ENCODE assay signal across 8 cellular contexts in genomic region chr5:107542428-107542827, GRCh38.
A peak's percentile ranks its signal among the peaks of the same experiment; 100 is the strongest.
DNase-seq lines count a peak whose midpoint lies in the region; ATAC-seq lines count a peak whose summit lies in the region.

No MANE protein-coding gene starts in this region.

- peak; percentile 60 to 67 for DNase-seq in NCI-H2081 (lab: John Stamatoyannopoulos, UW)
- DNase-seq in NCI-H2081 treated with DMSO at 0.1 percent for 48 hours (lab: John Stamatoyannopoulos, UW), result no peak
- DNase-seq in NCI-H774 (lab: John Stamatoyannopoulos, UW), result peak; percentile 26
- DNase-seq in fibroblast of gingiva (ENCODE audit: low read depth), result peak; percentile 93
- DNase-seq in pulmonary artery endothelial cell (ENCODE audit: low read depth, low spot score), result peak; percentile 94
- no peak for DNase-seq in C1 segment of cervical spinal cord (lab: John Stamatoyannopoulos, UW)
- no peak for DNase-seq in NCI-H1048 (lab: John Stamatoyannopoulos, UW)

- no peak for ATAC-seq in GM21825 (IDR thresholded peaks at IDR 0.05; ENCODE audit: unreplicated experiment)

Comparison
In these comparisons a context has a peak if more than half of its experiments do, and no peak if none do; other contexts are left out.
1. DNase-seq: peak in NCI-H2081 (2 of 2), NCI-H774 (single experiment), fibroblast of gingiva (single experiment) and pulmonary artery endothelial cell (single experiment); none in NCI-H2081 treated with DMSO at 0.1 percent for 48 hours (single experiment), C1 segment of cervical spinal cord (0 of 14) and NCI-H1048 (single experiment).